1 cellular context compared by ENCODE assay signal in genomic region chr2:109069430-109070194, GRCh38.
TF ChIP-seq lines count a peak whose summit lies in the region.

No MANE protein-coding gene starts in this region.

TF ChIP-seq in HepG2, 621 proteins besides CTCF, POLR2A, EP300 and RAD21 (continued from another document):
- TF ChIP-seq, protein P1, sequence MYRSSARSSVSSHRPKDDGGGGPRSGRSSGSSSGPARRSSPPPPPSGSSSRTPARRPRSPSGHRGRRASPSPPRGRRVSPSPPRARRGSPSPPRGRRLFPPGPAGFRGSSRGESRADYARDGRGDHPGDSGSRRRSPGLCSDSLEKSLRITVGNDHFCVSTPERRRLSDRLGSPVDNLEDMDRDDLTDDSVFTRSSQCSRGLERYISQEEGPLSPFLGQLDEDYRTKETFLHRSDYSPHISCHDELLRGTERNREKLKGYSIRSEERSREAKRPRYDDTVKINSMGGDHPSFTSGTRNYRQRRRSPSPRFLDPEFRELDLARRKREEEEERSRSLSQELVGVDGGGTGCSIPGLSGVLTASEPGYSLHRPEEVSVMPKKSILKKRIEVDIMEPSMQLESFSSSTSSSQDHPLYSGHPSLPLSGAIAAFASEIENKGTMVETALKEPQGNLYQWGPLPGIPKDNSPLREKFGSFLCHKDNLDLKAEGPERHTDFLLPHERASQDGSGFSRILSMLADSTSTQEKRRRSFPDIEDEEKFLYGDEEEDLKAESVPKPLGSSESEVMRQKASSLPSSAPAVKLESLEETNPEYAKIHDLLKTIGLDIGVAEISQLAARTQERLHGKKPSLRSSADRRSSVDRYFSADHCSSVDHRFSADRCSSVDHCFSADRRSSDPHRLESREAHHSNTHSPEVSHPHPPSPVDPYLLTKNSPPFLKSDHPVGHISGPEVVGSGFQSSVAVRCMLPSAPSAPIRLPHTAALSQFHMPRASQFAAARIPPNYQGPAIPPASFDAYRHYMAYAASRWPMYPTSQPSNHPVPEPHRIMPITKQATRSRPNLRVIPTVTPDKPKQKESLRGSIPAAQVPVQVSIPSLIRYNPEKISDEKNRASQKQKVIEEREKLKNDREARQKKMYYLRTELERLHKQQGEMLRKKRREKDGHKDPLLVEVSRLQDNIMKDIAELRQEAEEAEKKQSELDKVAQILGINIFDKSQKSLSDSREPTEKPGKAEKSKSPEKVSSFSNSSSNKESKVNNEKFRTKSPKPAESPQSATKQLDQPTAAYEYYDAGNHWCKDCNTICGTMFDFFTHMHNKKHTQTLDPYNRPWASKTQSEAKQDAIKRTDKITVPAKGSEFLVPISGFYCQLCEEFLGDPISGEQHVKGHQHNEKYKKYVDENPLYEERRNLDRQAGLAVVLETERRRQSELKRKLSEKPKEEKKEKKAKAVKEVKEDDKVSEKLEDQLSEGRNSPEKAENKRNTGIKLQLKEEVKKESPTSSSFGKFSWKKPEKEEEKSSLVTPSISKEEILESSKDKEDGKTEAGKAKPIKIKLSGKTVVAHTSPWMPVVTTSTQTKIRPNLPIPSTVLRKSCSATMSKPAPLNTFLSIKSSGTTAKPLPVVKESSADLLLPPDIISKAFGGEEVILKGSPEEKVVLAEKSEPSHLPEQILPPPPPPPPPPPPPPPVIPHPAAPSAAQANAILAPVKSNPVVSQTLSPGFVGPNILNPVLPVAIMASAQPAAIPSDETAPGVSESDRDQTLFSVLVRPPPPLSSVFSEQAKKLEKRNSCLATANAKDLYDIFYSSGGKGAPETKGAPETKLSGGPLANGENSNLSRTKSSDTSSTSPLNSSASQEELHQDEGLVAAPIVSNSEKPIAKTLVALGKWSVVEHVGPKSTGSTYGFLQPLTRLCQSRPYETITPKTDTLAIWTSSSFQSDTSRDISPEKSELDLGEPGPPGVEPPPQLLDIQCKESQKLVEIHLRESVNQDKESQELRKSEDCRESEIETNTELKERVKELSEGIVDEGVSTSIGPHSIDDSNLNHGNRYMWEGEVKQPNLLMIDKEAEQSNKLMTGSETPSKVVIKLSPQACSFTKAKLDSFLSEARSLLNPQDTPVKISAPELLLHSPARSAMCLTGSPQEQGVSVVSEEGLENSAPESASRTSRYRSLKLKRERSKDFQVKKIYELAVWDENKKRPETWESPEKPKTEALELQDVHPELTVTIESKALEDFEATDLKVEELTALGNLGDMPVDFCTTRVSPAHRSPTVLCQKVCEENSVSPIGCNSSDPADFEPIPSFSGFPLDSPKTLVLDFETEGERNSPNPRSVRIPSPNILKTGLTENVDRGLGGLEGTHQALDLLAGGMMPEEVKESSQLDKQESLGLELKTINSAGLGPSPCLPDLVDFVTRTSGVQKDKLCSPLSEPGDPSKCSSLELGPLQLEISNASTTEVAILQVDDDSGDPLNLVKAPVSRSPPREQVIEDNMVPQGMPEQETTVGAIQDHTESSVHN (CRISPR knock-in tag; IDR thresholded peaks at IDR 0.05) = no peak
- 0 out of 2 replicates have a peak, but pooled peaks have one; percentile 21 for TF ChIP-seq SNAPC5 (CRISPR knock-in tag; IDR thresholded peaks at IDR 0.05; ENCODE audit: borderline replicate concordance)
- TF ChIP-seq ZNF20 (CRISPR knock-in tag; IDR thresholded peaks at IDR 0.05) = no peak
- no peak for TF ChIP-seq ZFAT (CRISPR knock-in tag; conservative IDR thresholded peaks at IDR 0.05)
- TF ChIP-seq ZNF547 (CRISPR knock-in tag; IDR thresholded peaks at IDR 0.05) = no peak
- no peak for TF ChIP-seq ATF3 (CRISPR knock-in tag; IDR thresholded peaks at IDR 0.05)
- no peak for TF ChIP-seq PRDM10 (CRISPR knock-in tag; IDR thresholded peaks at IDR 0.05; ENCODE audit: low read depth)
